Comparison of ENCODE assay signal across 9 cellular contexts in the genomic region with DNA sequence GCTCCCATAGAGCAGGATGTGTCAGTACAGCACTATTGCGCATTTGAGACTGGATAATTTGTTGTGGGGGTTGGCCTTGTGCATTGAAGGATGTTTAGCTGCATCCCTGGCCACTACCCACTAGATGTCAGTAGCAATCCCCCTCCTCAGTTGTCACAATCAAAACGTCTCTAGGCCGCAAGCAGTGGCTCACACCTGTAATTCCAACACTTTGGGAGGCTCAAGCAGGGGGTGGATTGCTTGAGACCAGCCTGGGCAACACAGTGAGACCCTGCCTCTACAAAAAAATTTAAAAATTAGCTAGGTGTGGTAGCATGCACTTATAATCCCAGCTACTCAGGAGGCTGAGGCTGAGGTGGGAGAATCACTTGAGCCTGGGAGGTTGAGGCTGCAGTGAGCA. TPM values are rescaled to one million over a fixed set of nuclear protein-coding genes. Genes with fewer than 3 reads are reported as not detected.
DNase-seq lines count a peak whose midpoint lies in the region; ATAC-seq and TF ChIP-seq lines count a peak whose summit lies in the region.
"Had no signal": no experiment of that assay in that cellular context is flagged by ENCODE, and none has a peak within 500 bp of the region (broad histone marks: within the 10 kb centered on the region; RNA-seq: fewer than 3 reads in every experiment).

No MANE protein-coding gene starts in this region.

- H3K36me3 ChIP-seq in kidney epithelial cell (ENCODE audit: control insufficient read depth, insufficient read depth, low read length) (no peaks in the 10 kb centered on the region), tibial artery (peaks cover 4 to 32% (median 15%) of the 10 kb centered on the region in 3 donors)

- peak; percentile 21 for DNase-seq in Caki2 (ENCODE audit: low read depth)
- peak; percentile 39 for DNase-seq in HEK293T (ENCODE audit: extremely low spot score)
- DNase-seq in SK-N-DZ (ENCODE audit: low spot score), result peak; percentile 38
- DNase-seq in kidney epithelial cell (ENCODE audit: low read depth), result no peak
- DNase-seq in tibial artery, result no peak
- no peak for DNase-seq in LoVo (ENCODE audit: low spot score)

- intact Hi-C loops in tibial artery (cut with DNase I; ENCODE audit: low total_unique reads), result no loop called here

- CTCF ChIA-PET in HEK293T (lab: Yijun Ruan, JAX), result interaction anchor here (0.6 to 3.4 kb wide), 17 partner anchors 10 to 260 kb away, joined by 3 to 26 read pairs (median 4); partner anchors contain the start of genes CENPV and PIGL

- in situ Hi-C loops in Caki2 (cut with HindIII; ENCODE audit: low pct_unique_long_range_greater_than_20kb, low sequenced_read_pairs), result no loop called here

- ATAC-seq in GM21423 (IDR thresholded peaks at IDR 0.05; ENCODE audit: unreplicated experiment), result no peak
- ATAC-seq in HG03196 (IDR thresholded peaks at IDR 0.05; ENCODE audit: unreplicated experiment), result no peak

- H3K27me3 ChIP-seq in kidney epithelial cell (ENCODE audit: control insufficient read depth, insufficient read depth, low read length), result no peaks in the 10 kb centered on the region
- no peaks in the 10 kb centered on the region for H3K27me3 ChIP-seq in tibial artery

- peaks cover 0 to 7% (median 0%) of the 10 kb centered on the region in 4 donors for H3K4me1 ChIP-seq in tibial artery

- H3K9me3 ChIP-seq in tibial artery, result no peaks in the 10 kb centered on the region

- peak; percentile 61 for TF ChIP-seq CTCF in kidney epithelial cell (IDR thresholded peaks at IDR 0.05; ENCODE audit: insufficient read depth, low read length, poor library complexity, severe bottlenecking)
- no peak for TF ChIP-seq CTCF in tibial artery (IDR thresholded peaks at IDR 0.05)

- no peak overlapping the region for H3K27ac ChIP-seq in tibial artery
- H3K27ac ChIP-seq: epithelial cell of prostate had no signal

- no peak overlapping the region for H3K4me3 ChIP-seq in kidney epithelial cell (ENCODE audit: low read depth, low read length)
- no peak overlapping the region for H3K4me3 ChIP-seq in tibial artery

- POLR2A ChIA-PET in HEK293T (lab: Yijun Ruan, JAX), result interaction anchor here (2.4 to 2.7 kb wide), 2 partner anchors 88 to 134 kb away, joined by 12 to 22 read pairs; partner anchors contain the start of genes NCOR1 and PIGL

TF ChIP-seq in HEK293T, 16 proteins besides CTCF, POLR2A, EP300 and RAD21:
- TF ChIP-seq, protein P1, sequence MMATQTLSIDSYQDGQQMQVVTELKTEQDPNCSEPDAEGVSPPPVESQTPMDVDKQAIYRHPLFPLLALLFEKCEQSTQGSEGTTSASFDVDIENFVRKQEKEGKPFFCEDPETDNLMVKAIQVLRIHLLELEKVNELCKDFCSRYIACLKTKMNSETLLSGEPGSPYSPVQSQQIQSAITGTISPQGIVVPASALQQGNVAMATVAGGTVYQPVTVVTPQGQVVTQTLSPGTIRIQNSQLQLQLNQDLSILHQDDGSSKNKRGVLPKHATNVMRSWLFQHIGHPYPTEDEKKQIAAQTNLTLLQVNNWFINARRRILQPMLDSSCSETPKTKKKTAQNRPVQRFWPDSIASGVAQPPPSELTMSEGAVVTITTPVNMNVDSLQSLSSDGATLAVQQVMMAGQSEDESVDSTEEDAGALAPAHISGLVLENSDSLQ (IDR thresholded peaks at IDR 0.05), result no peak
- TF ChIP-seq SUZ12 (IDR thresholded peaks at IDR 0.05) (no peak), SP1 (IDR thresholded peaks at IDR 0.05) (no peak), LEF1 (IDR thresholded peaks at IDR 0.05; ENCODE audit: borderline replicate concordance) (no peak)

RNA-seq across cellular contexts. Expression of gene CENPV, which starts 48.4 kb away (rescaled TPM):
- 62.6 and 87.5 TPM in 2 replicates for total RNA-seq in Caki2 (2014; rRNA removed; shearing (Covaris generic); ENCODE audit: low replicate concordance)
- polyA plus RNA-seq in SK-N-DZ (2014; cell fraction: cytosol; rRNA removed), result 513 and 529 TPM in 2 replicates
- polyA plus RNA-seq in SK-N-DZ (2014; cell fraction: nucleus; rRNA removed), result 525 and 587 TPM in 2 replicates
- total RNA-seq in kidney epithelial cell, result 42.6 and 68.4 TPM in 2 replicates

Comparison
In these comparisons a context has a peak if more than half of its experiments do, and no peak if none do; other contexts are left out.
1. DNase-seq: peak in Caki2 (single experiment), HEK293T (single experiment) and SK-N-DZ (single experiment); none in kidney epithelial cell (single experiment), tibial artery (0 of 2) and LoVo (single experiment).